In genomic region chr1:229207916-229208315, GRCh38 we compare ENCODE assay signal across 19 cellular contexts.
"Had no signal": no experiment of that assay in that cellular context is flagged by ENCODE, and none has a peak within 500 bp of the region (broad histone marks: within the 10 kb centered on the region; RNA-seq: fewer than 3 reads in every experiment).

No MANE protein-coding gene starts in this region.

- H3K36me3 ChIP-seq: esophagus muscularis mucosa, gastrocnemius medialis, heart right ventricle, lower lobe of right lung, pancreas, upper lobe of left lung, vagina had no signal

- H3K9me3 ChIP-seq: esophagus muscularis mucosa, gastrocnemius medialis, heart right ventricle, lower lobe of right lung, pancreas, upper lobe of left lung, vagina had no signal

- H3K4me1 ChIP-seq: lower lobe of right lung, pancreas, upper lobe of left lung had no signal

- ATAC-seq: effector memory CD8-positive, alpha-beta T cell; gastrocnemius medialis; heart right ventricle; left lobe of liver; natural killer cell; sciatic nerve; stimulated activated naive B cell treated with anti-CD40 and anti-IgM and Interleukin-4, amounts not matched to agents 10 μg/mL and 1 μg/mL and 100 μg/mL, for 72 hours; stimulated activated naive CD8-positive, alpha-beta T cell treated with anti-CD3 and anti-CD28 coated beads, Interleukin-15, amount 100 ng/mL, for 72 hours had no signal

- DNase-seq: effector memory CD8-positive, alpha-beta T cell; gastrocnemius medialis; heart right ventricle; islet precursor cell; lower lobe of right lung; natural killer cell; pancreas; retina; stimulated activated CD4-positive, alpha-beta T cell treated with anti-CD3 and anti-CD28 coated beads, Interleukin-2, amount 100 ng/mL, for 24 hours; stimulated activated CD4-positive, alpha-beta T cell treated with anti-CD3 and anti-CD28 coated beads, Interleukin-4, amount 100 ng/mL, for 4 hours; stimulated activated naive B cell treated with anti-CD40 and anti-IgM and Interleukin-4, amounts not matched to agents 10 μg/mL and 1 μg/mL and 100 μg/mL, for 72 hours; stimulated activated naive CD8-positive, alpha-beta T cell treated with anti-CD3 and anti-CD28 coated beads, Interleukin-15, amount 100 ng/mL, for 72 hours; upper lobe of left lung had no signal

- H3K27ac ChIP-seq: epithelial cell of prostate, esophagus muscularis mucosa, gastrocnemius medialis, heart right ventricle, lower lobe of right lung, pancreas, upper lobe of left lung, vagina had no signal

- FAIRE-seq: colon, pancreas had no signal

- H3K27me3 ChIP-seq: esophagus muscularis mucosa, gastrocnemius medialis, heart right ventricle, pancreas, upper lobe of left lung, vagina had no signal

- H3K4me3 ChIP-seq: esophagus muscularis mucosa, gastrocnemius medialis, heart right ventricle, lower lobe of right lung, pancreas, upper lobe of left lung, vagina had no signal
